Comparison of ENCODE assay signal across 7 cellular contexts in genomic region chr2:55839182-55839819, GRCh38.
A peak's percentile ranks its signal among the peaks of the same experiment; 100 is the strongest.
DNase-seq lines count a peak whose midpoint lies in the region; ATAC-seq and TF ChIP-seq lines count a peak whose summit lies in the region.

No MANE protein-coding gene starts in this region.

- peak overlapping the region; percentile 62; the same call in 1 of the 2 replicates for H3K27ac ChIP-seq in Panc1 (ENCODE audit: low read length)
- peak overlapping the region; percentile 55 to 66 for H3K27ac ChIP-seq in right atrium auricular region

- H3K27me3 ChIP-seq in Panc1 (ENCODE audit: control insufficient read depth, insufficient read depth, low read length) (no peaks in the 10 kb centered on the region), right atrium auricular region (no peaks in the 10 kb centered on the region)

- H3K4me3 ChIP-seq in Panc1 (ENCODE audit: low read depth in 2 of 2, low read length in 2 of 2) (no peak overlapping the region), right atrium auricular region (no peak overlapping the region)

- peak overlapping the region; percentile 40 for H3K27ac Mint-ChIP-seq in type B pancreatic cell

- BruUV-seq in Panc1 (replicated peaks; lab: Mats Ljungman, UMichigan), result no TSS peak

- H3K36me3 Mint-ChIP-seq in type B pancreatic cell, result no peaks in the 10 kb centered on the region

- H3K36me3 ChIP-seq in Panc1 (ENCODE audit: control insufficient read depth, insufficient read depth, low read length), result no peaks in the 10 kb centered on the region
- H3K36me3 ChIP-seq in right atrium auricular region, result no peaks in the 10 kb centered on the region

- in situ Hi-C loops in Panc1 (cut with HindIII; ENCODE audit: low pct_unique_long_range_greater_than_20kb, low sequenced_read_pairs), result no loop called here

- ATAC-seq in Panc1 (peak; percentile 87), HG03442 (IDR thresholded peaks at IDR 0.05; ENCODE audit: unreplicated experiment) (no peak), omental fat pad (ENCODE audit: low FRiP score) (no peak), HG03039 (IDR thresholded peaks at IDR 0.05; ENCODE audit: unreplicated experiment) (no peak)

- POLR2A ChIA-PET in Panc1 (lab: Charles Lee), result no interaction called here

- intact Hi-C loops in Panc1 (cut with micrococcal nuclease; ENCODE audit: unreplicated experiment), result no loop called here

- peaks cover 19% of the 10 kb centered on the region for H3K4me1 ChIP-seq in Panc1 (ENCODE audit: control insufficient read depth, insufficient read depth, low read length)
- peaks cover 0 to 10% of the 10 kb centered on the region in 2 donors for H3K4me1 ChIP-seq in right atrium auricular region

- TF ChIP-seq CTCF in Panc1 (IDR thresholded peaks at IDR 0.05) (no peak), right atrium auricular region (IDR thresholded peaks at IDR 0.05) (no peak), type B pancreatic cell (conservative IDR thresholded peaks at IDR 0.05) (no peak), omental fat pad (IDR thresholded peaks at IDR 0.05) (no peak)

- H3K4me3 Mint-ChIP-seq in type B pancreatic cell, result peak overlapping the region; percentile 23

- CTCF ChIA-PET in Panc1 (lab: Charles Lee), result interaction anchor here (0.9 kb wide), 1 partner anchor 68 kb away, joined by 3 read pairs; no protein-coding TSS in a partner anchor

- peaks cover 12% of the 10 kb centered on the region for H3K4me1 Mint-ChIP-seq in type B pancreatic cell (ENCODE audit: unreplicated experiment)

- no peaks in the 10 kb centered on the region for H3K9me3 Mint-ChIP-seq in type B pancreatic cell

- H3K9me3 ChIP-seq in Panc1 (ENCODE audit: control insufficient read depth, insufficient read depth, low read depth, low read length) (no peaks in the 10 kb centered on the region), right atrium auricular region (no peaks in the 10 kb centered on the region)

- no peaks in the 10 kb centered on the region for H3K27me3 Mint-ChIP-seq in type B pancreatic cell

- peak; percentile 86 for DNase-seq in NCI-H1105 (lab: John Stamatoyannopoulos, UW)
- DNase-seq in Panc1 (ENCODE audit: low read depth, low spot score), result peak; percentile 75
- no peak for DNase-seq in right atrium auricular region (ENCODE audit: low spot score)
- no peak for DNase-seq in type B pancreatic cell (ENCODE audit: extremely low spot score, unreplicated experiment)
- DNase-seq in omental fat pad (ENCODE audit: low spot score), result no peak

Comparison
In these comparisons a context has a peak if more than half of its experiments do, and no peak if none do; other contexts are left out.
1. DNase-seq: peak in NCI-H1105 (single experiment) and Panc1 (single experiment); none in right atrium auricular region (single experiment), type B pancreatic cell (single experiment) and omental fat pad (single experiment).